In genomic region chr12:11650279-11650696, GRCh38 we compare ENCODE assay signal across 8 cellular contexts. TPM values are rescaled to one million over a fixed set of nuclear protein-coding genes. Genes with fewer than 3 reads are reported as not detected.
A peak's percentile ranks its signal among the peaks of the same experiment; 100 is the strongest.
DNase-seq lines count a peak whose midpoint lies in the region; ATAC-seq and TF ChIP-seq lines count a peak whose summit lies in the region.

No MANE protein-coding gene starts in this region.

- H3K9me3 Mint-ChIP-seq in activated CD4-positive, alpha-beta T cell treated with anti-CD3 and anti-CD28 coated beads for 36 hours (ENCODE audit: low read depth), result no peaks in the 10 kb centered on the region
- no peaks in the 10 kb centered on the region for H3K9me3 Mint-ChIP-seq in activated T-helper 1 cell treated with anti-CD3 and anti-CD28 coated beads, Interleukin-12 subunit alpha, Interleukin-12 subunit beta, Interleukin-2, Interleukin-4 antibody, amounts not matched to agents 30 ng/mL and 10 ng/mL and 1 ng/mL, durations not matched to agents 14 hours and 24 hours and 36 hours

- H3K27me3 Mint-ChIP-seq in activated CD4-positive, alpha-beta T cell treated with anti-CD3 and anti-CD28 coated beads for 36 hours, result no peaks in the 10 kb centered on the region
- H3K27me3 Mint-ChIP-seq in activated T-helper 1 cell treated with anti-CD3 and anti-CD28 coated beads, Interleukin-12 subunit alpha, Interleukin-12 subunit beta, Interleukin-2, Interleukin-4 antibody, amounts not matched to agents 30 ng/mL and 10 ng/mL and 1 ng/mL, durations not matched to agents 14 hours and 24 hours and 36 hours (ENCODE audit: insufficient read depth), result peaks cover 3% of the 10 kb centered on the region

- peaks cover 22% of the 10 kb centered on the region for H3K36me3 Mint-ChIP-seq in activated CD4-positive, alpha-beta T cell treated with anti-CD3 and anti-CD28 coated beads for 36 hours (ENCODE audit: low read depth)
- H3K36me3 Mint-ChIP-seq in activated T-helper 1 cell treated with anti-CD3 and anti-CD28 coated beads, Interleukin-12 subunit alpha, Interleukin-12 subunit beta, Interleukin-2, Interleukin-4 antibody, amounts not matched to agents 30 ng/mL and 10 ng/mL and 1 ng/mL, durations not matched to agents 14 hours and 24 hours and 36 hours (ENCODE audit: low read depth), result peaks cover 34% of the 10 kb centered on the region

- H3K9me3 ChIP-seq in iPS DF 6.9 (ENCODE audit: control insufficient read depth, insufficient read depth, low read length), result no peaks in the 10 kb centered on the region
- no peaks in the 10 kb centered on the region for H3K9me3 ChIP-seq in stomach

- no peak for TF ChIP-seq EP300 in stomach (IDR thresholded peaks at IDR 0.05)

- H3K27ac Mint-ChIP-seq in activated CD4-positive, alpha-beta T cell treated with anti-CD3 and anti-CD28 coated beads for 36 hours, result peak overlapping the region; percentile 95
- peak overlapping the region; percentile 99 for H3K27ac Mint-ChIP-seq in activated T-helper 1 cell treated with anti-CD3 and anti-CD28 coated beads, Interleukin-12 subunit alpha, Interleukin-12 subunit beta, Interleukin-2, Interleukin-4 antibody, amounts not matched to agents 30 ng/mL and 10 ng/mL and 1 ng/mL, durations not matched to agents 14 hours and 24 hours and 36 hours

- peaks cover 1% of the 10 kb centered on the region; the same call in 1 of the 2 replicates for H3K4me1 ChIP-seq in iPS DF 6.9 (ENCODE audit: control insufficient read depth, insufficient read depth, low read length)
- H3K4me1 ChIP-seq in stomach, result peaks cover 27 to 53% (median 43%) of the 10 kb centered on the region in 4 donors

- H3K4me1 Mint-ChIP-seq in activated CD4-positive, alpha-beta T cell treated with anti-CD3 and anti-CD28 coated beads for 36 hours, result peaks cover 39% of the 10 kb centered on the region
- H3K4me1 Mint-ChIP-seq in activated T-helper 1 cell treated with anti-CD3 and anti-CD28 coated beads, Interleukin-12 subunit alpha, Interleukin-12 subunit beta, Interleukin-2, Interleukin-4 antibody, amounts not matched to agents 30 ng/mL and 10 ng/mL and 1 ng/mL, durations not matched to agents 14 hours and 24 hours and 36 hours (ENCODE audit: low read depth), result peaks cover 41% of the 10 kb centered on the region

- POLR2A ChIA-PET in activated CD4-positive, alpha-beta T cell treated with anti-CD3 and anti-CD28 coated beads for 36 hours (lab: Charles Lee), result interaction anchor here (1.1 to 2.1 kb wide), 7 partner anchors 108 to 365 kb away, joined by 3 to 22 read pairs (median 7); no protein-coding TSS in a partner anchor

- CTCF ChIA-PET in activated CD4-positive, alpha-beta T cell treated with anti-CD3 and anti-CD28 coated beads for 36 hours (lab: Charles Lee), result interaction anchor here (1.8 kb wide), 1 partner anchor 359 kb away, joined by 7 read pairs; no protein-coding TSS in a partner anchor

- no peak for ATAC-seq in activated CD4-positive, alpha-beta T cell treated with anti-CD3 and anti-CD28 coated beads for 36 hours
- ATAC-seq in GM21367 (IDR thresholded peaks at IDR 0.05; ENCODE audit: unreplicated experiment) (no peak), GM18517 (IDR thresholded peaks at IDR 0.05; ENCODE audit: unreplicated experiment) (no peak)

- H3K4me3 Mint-ChIP-seq in activated CD4-positive, alpha-beta T cell treated with anti-CD3 and anti-CD28 coated beads for 36 hours, result peak overlapping the region; percentile 93
- peak overlapping the region; percentile 95 for H3K4me3 Mint-ChIP-seq in activated T-helper 1 cell treated with anti-CD3 and anti-CD28 coated beads, Interleukin-12 subunit alpha, Interleukin-12 subunit beta, Interleukin-2, Interleukin-4 antibody, amounts not matched to agents 30 ng/mL and 10 ng/mL and 1 ng/mL, durations not matched to agents 14 hours and 24 hours and 36 hours

- no peaks in the 10 kb centered on the region; the same call in 1 of the 2 replicates for H3K27me3 ChIP-seq in iPS DF 6.9 (ENCODE audit: control insufficient read depth, insufficient read depth, low read length)
- H3K27me3 ChIP-seq in stomach, result no peaks in the 10 kb centered on the region

- no peak for TF ChIP-seq CTCF in stomach (IDR thresholded peaks at IDR 0.05)

- H3K27ac ChIP-seq in iPS DF 6.9 (ENCODE audit: low read length) (no peak overlapping the region), stomach (peak overlapping the region; percentile 96 to 99 (median 98))

- no peak for TF ChIP-seq POLR2A in stomach (IDR thresholded peaks at IDR 0.05)

- no CpG with 5 or more reads among the region's 17 CpGs for WGBS in iPS DF 6.9 (ENCODE audit: insufficient coverage, insufficient read length)
- 0 to 1% (median 0%) methylated on average over 13 to 17 of the region's 17 CpGs for WGBS in stomach, 5 donors

- intact Hi-C loops in activated CD4-positive, alpha-beta T cell treated with anti-CD3 and anti-CD28 coated beads for 36 hours (cut with DNase I, micrococcal nuclease), result loop anchor here (1.0 to 10.0 kb wide), 12 partner anchors 53 to 1975 kb away; partner anchors contain the start of genes GABARAPL1 (in 1 of the 2) and YBX3 (in 1 of the 2)
- intact Hi-C loops in activated T-helper 1 cell treated with anti-CD3 and anti-CD28 coated beads, Interleukin-12 subunit alpha, Interleukin-12 subunit beta, Interleukin-2, Interleukin-4 antibody, amounts not matched to agents 30 ng/mL and 10 ng/mL and 1 ng/mL, durations not matched to agents 14 hours and 24 hours and 36 hours (cut with micrococcal nuclease), result loop anchor here (2.0 to 10.0 kb wide), 5 partner anchors 522 to 1077 kb away; partner anchors contain the start of genes BORCS5, GPR19 and YBX3
- intact Hi-C loops in stomach (cut with DNase I; ENCODE audit: low total_unique reads), result no loop called here

- H3K36me3 ChIP-seq in iPS DF 6.9 (ENCODE audit: control insufficient read depth, insufficient read depth, low read length) (no peaks in the 10 kb centered on the region), stomach (no peaks in the 10 kb centered on the region)

- no peak for DNase-seq in activated CD4-positive, alpha-beta T cell treated with anti-CD3 and anti-CD28 coated beads for 36 hours
- DNase-seq in activated CD4-positive, alpha-beta T cell treated with anti-CD3 and anti-CD28 coated beads, Interleukin-2, amount 50 U/mL, for 1 hour, result no peak
- no peak for DNase-seq in activated T-helper 1 cell treated with anti-CD3 and anti-CD28 coated beads, Interleukin-12 subunit alpha, Interleukin-12 subunit beta, Interleukin-2, Interleukin-4 antibody, amounts not matched to agents 30 ng/mL and 10 ng/mL and 1 ng/mL, durations not matched to agents 14 hours and 24 hours and 36 hours (ENCODE audit: low spot score)
- DNase-seq in iPS DF 6.9 (ENCODE audit: low read depth, low spot score) (no peak), stomach (no peak), SK-N-DZ (ENCODE audit: low spot score) (no peak)

- H3K4me3 ChIP-seq in iPS DF 6.9 (ENCODE audit: low read length) (peak overlapping the region; percentile 81; the same call in 1 of the 2 replicates), stomach (peak overlapping the region; percentile 68 to 89 (median 76))

RNA-seq across cellular contexts. Expression of gene ETV6, which starts 0.8 kb away (rescaled TPM):
- 10 to 100 TPM; 53.5 to 56.7 TPM for total RNA-seq in activated CD4-positive, alpha-beta T cell treated with anti-CD3 and anti-CD28 coated beads for 36 hours
- total RNA-seq in activated T-helper 1 cell treated with anti-CD3 and anti-CD28 coated beads, Interleukin-12 subunit alpha, Interleukin-12 subunit beta, Interleukin-2, Interleukin-4 antibody, amounts not matched to agents 30 ng/mL and 10 ng/mL and 1 ng/mL, durations not matched to agents 14 hours and 24 hours and 36 hours, result 117 and 131 TPM in 2 replicates
- 10 to 100 TPM; 11.6 to 60.3 (median 19.1) TPM for total RNA-seq in stomach
- polyA plus RNA-seq in stomach, result 1 to 10 TPM; 4.1 to 7.3 (median 4.4) TPM
- polyA plus RNA-seq in SK-N-DZ (2014; cell fraction: cytosol; rRNA removed), result 2.1 and 2.5 TPM in 2 replicates
- polyA plus RNA-seq in SK-N-DZ (2014; cell fraction: nucleus; rRNA removed), result 1.8 and 4.9 TPM in 2 replicates
